ENCODE assay signal across 9 cellular contexts in genomic region chr19:48629599-48630288, GRCh38. TPM values are rescaled to one million over a fixed set of nuclear protein-coding genes. Genes with fewer than 3 reads are reported as not detected.
DNase-seq lines count a peak whose midpoint lies in the region; ATAC-seq and TF ChIP-seq lines count a peak whose summit lies in the region.
"Had no signal": no experiment of that assay in that cellular context is flagged by ENCODE, and none has a peak within 500 bp of the region (broad histone marks: within the 10 kb centered on the region; RNA-seq: fewer than 3 reads in every experiment).

No MANE protein-coding gene starts in this region.

- TF ChIP-seq CTCF in tibial nerve (IDR thresholded peaks at IDR 0.05) = no peak

- peaks cover 17% of the 10 kb centered on the region for H3K4me1 Mint-ChIP-seq in activated CD4-positive, alpha-beta T cell treated with anti-CD3 and anti-CD28 coated beads, Interleukin-2, amount 10 ng/mL, durations not matched to agents 24 days and 14 days

- peak overlapping the region; percentile 57 to 81 (median 78) for H3K27ac ChIP-seq in tibial nerve

- H3K27me3 ChIP-seq in tibial nerve = no peaks in the 10 kb centered on the region

- H3K4me3 Mint-ChIP-seq in activated CD4-positive, alpha-beta T cell treated with anti-CD3 and anti-CD28 coated beads, Interleukin-2, amount 10 ng/mL, durations not matched to agents 24 days and 14 days = no peak overlapping the region
- H3K4me3 Mint-ChIP-seq: T-helper 1 cell treated with Interleukin-12 subunit alpha and Interleukin-12 subunit beta and Interleukin-4 antibody, amounts not matched to agents 30 μg/mL and 1 μg/mL, for 36 hours had no signal

- H3K4me1 ChIP-seq in tibial nerve = peaks cover 0 to 76% (median 39%) of the 10 kb centered on the region in 4 donors

- peak; percentile 30 for ATAC-seq in left lobe of liver
- no peak for ATAC-seq in HG02588 (IDR thresholded peaks at IDR 0.05; ENCODE audit: unreplicated experiment)

- no peaks in the 10 kb centered on the region for H3K27me3 Mint-ChIP-seq in activated CD4-positive, alpha-beta T cell treated with anti-CD3 and anti-CD28 coated beads, Interleukin-2, amount 10 ng/mL, durations not matched to agents 24 days and 14 days

- peaks cover 14% of the 10 kb centered on the region for H3K36me3 Mint-ChIP-seq in activated CD4-positive, alpha-beta T cell treated with anti-CD3 and anti-CD28 coated beads, Interleukin-2, amount 10 ng/mL, durations not matched to agents 24 days and 14 days (ENCODE audit: low read depth)

- TF ChIP-seq POLR2A in tibial nerve (IDR thresholded peaks at IDR 0.05) = peak in 1 of 2 donors; percentile 8

- H3K27ac Mint-ChIP-seq in activated CD4-positive, alpha-beta T cell treated with anti-CD3 and anti-CD28 coated beads, Interleukin-2, amount 10 ng/mL, durations not matched to agents 24 days and 14 days = no peak overlapping the region
- H3K27ac Mint-ChIP-seq: T-helper 1 cell treated with Interleukin-12 subunit alpha and Interleukin-12 subunit beta and Interleukin-4 antibody, amounts not matched to agents 30 μg/mL and 1 μg/mL, for 36 hours had no signal

- TF ChIP-seq EP300 in tibial nerve (IDR thresholded peaks at IDR 0.05) = no peak

- H3K9me3 ChIP-seq in tibial nerve = no peaks in the 10 kb centered on the region

- no peaks in the 10 kb centered on the region for H3K9me3 Mint-ChIP-seq in activated CD4-positive, alpha-beta T cell treated with anti-CD3 and anti-CD28 coated beads, Interleukin-2, amount 10 ng/mL, durations not matched to agents 24 days and 14 days
- H3K9me3 Mint-ChIP-seq: T-helper 1 cell treated with Interleukin-12 subunit alpha and Interleukin-12 subunit beta and Interleukin-4 antibody, amounts not matched to agents 30 μg/mL and 1 μg/mL, for 36 hours had no signal

- H3K36me3 ChIP-seq in tibial nerve = peaks cover 0 to 71% (median 0%) of the 10 kb centered on the region in 3 donors

- H3K4me3 ChIP-seq in tibial nerve = no peak overlapping the region

- intact Hi-C loops in activated CD4-positive, alpha-beta T cell treated with anti-CD3 and anti-CD28 coated beads, Interleukin-2, amount 10 ng/mL, durations not matched to agents 24 days and 14 days (cut with micrococcal nuclease) = loop anchor here (10.0 kb wide), 2 partner anchors 485 to 1035 kb away; partner anchors contain the start of genes BCL2L12, C19orf73, IRF3 and LIN7B

- WGBS in tibial nerve, 2 donors = 45 to 53% methylated on average over 28 to 37 of the region's 46 CpGs

- DNase-seq in activated CD4-positive, alpha-beta T cell treated with anti-CD3 and anti-CD28 coated beads, Interleukin-2, amount 10 ng/mL, durations not matched to agents 24 days and 14 days = peak; percentile 77
- DNase-seq in activated CD4-positive, alpha-beta T cell treated with anti-CD3 and anti-CD28 coated beads for 4 hours = no peak
- DNase-seq in cerebellar cortex (ENCODE audit: low spot score) = peak; percentile 93
- DNase-seq in left lobe of liver (ENCODE audit: low spot score) = peak; percentile 70
- DNase-seq in tibial nerve (ENCODE audit: low spot score in 2 of 2) = no peak
- no peak for DNase-seq in NCI-H2029 (lab: John Stamatoyannopoulos, UW)
- DNase-seq in DMS114 treated with DMSO at 0.1 percent for 48 hours (lab: John Stamatoyannopoulos, UW; ENCODE audit: unreplicated experiment) = no peak

RNA-seq across cellular contexts. Expression of gene DBP, which starts 7.4 kb away (rescaled TPM):
- total RNA-seq in activated CD4-positive, alpha-beta T cell treated with anti-CD3 and anti-CD28 coated beads, Interleukin-2, amount 10 ng/mL, durations not matched to agents 24 days and 14 days = 10.7 and 11.2 TPM in 2 replicates
- total RNA-seq in left lobe of liver (11.4 TPM), tibial nerve (10 to 100 TPM in 2 of 4 donors, 1 to 10 TPM in 2; 2.4 to 20.1 (median 10.1) TPM)

RNA-seq across cellular contexts. Expression of gene SPHK2, which starts 10.4 kb away (rescaled TPM):
- 36.4 and 39.0 TPM in 2 replicates for total RNA-seq in activated CD4-positive, alpha-beta T cell treated with anti-CD3 and anti-CD28 coated beads, Interleukin-2, amount 10 ng/mL, durations not matched to agents 24 days and 14 days
- 41.6 TPM for total RNA-seq in left lobe of liver
- 10 to 100 TPM; 28.0 to 34.7 (median 30.1) TPM for total RNA-seq in tibial nerve

RNA-seq across cellular contexts. Expression of gene RPL18, which starts 10.8 kb away (rescaled TPM):
- total RNA-seq in activated CD4-positive, alpha-beta T cell treated with anti-CD3 and anti-CD28 coated beads, Interleukin-2, amount 10 ng/mL, durations not matched to agents 24 days and 14 days = 1,885 and 1,938 TPM in 2 replicates
- total RNA-seq in left lobe of liver (401 TPM), tibial nerve (1,000 to 10,000 TPM; 2,253 to 3,141 (median 2,490) TPM)

RNA-seq across cellular contexts. Expression of gene FAM83E, which starts 14.9 kb away (rescaled TPM):
- 5.1 and 6.4 TPM in 2 replicates for total RNA-seq in activated CD4-positive, alpha-beta T cell treated with anti-CD3 and anti-CD28 coated beads, Interleukin-2, amount 10 ng/mL, durations not matched to agents 24 days and 14 days
- total RNA-seq in left lobe of liver (0.18 TPM), tibial nerve (not detected)

RNA-seq across cellular contexts. Expression of gene CA11, which starts 16.2 kb away (rescaled TPM):
- total RNA-seq in activated CD4-positive, alpha-beta T cell treated with anti-CD3 and anti-CD28 coated beads, Interleukin-2, amount 10 ng/mL, durations not matched to agents 24 days and 14 days = 10.9 and 12.5 TPM in 2 replicates
- 1.7 TPM for total RNA-seq in left lobe of liver
- total RNA-seq in tibial nerve = 1 to 10 TPM; 3.1 to 5.4 (median 4.0) TPM

Comparison
In these comparisons a context has a peak if more than half of its experiments do, and no peak if none do; other contexts are left out.
1. DNase-seq: peak in activated CD4-positive, alpha-beta T cell treated with anti-CD3 and anti-CD28 coated beads, Interleukin-2, amount 10 ng/mL, durations not matched to agents 24 days and 14 days (single experiment), cerebellar cortex (single experiment) and left lobe of liver (single experiment); none in activated CD4-positive, alpha-beta T cell treated with anti-CD3 and anti-CD28 coated beads for 4 hours (0 of 2), tibial nerve (0 of 2), NCI-H2029 (single experiment) and DMS114 treated with DMSO at 0.1 percent for 48 hours (single experiment).